Comparison of ENCODE assay signal across 23 cellular contexts in genomic region chr11:117210620-117211019, GRCh38.
"Had no signal": no experiment of that assay in that cellular context is flagged by ENCODE, and none has a peak within 500 bp of the region (broad histone marks: within the 10 kb centered on the region; RNA-seq: fewer than 3 reads in every experiment).

No MANE protein-coding gene starts in this region.

- H3K9me3 ChIP-seq: left lung, thoracic aorta, upper lobe of left lung had no signal

- H3K4me3 ChIP-seq: left lung, thoracic aorta, upper lobe of left lung had no signal

- DNase-seq: activated CD4-positive, alpha-beta T cell treated with anti-CD3 and anti-CD28 coated beads for 36 hours; activated CD4-positive, alpha-beta T cell treated with anti-CD3 and anti-CD28 coated beads, Interleukin-2, amount 50 U/mL, for 4 hours; activated CD8-positive, alpha-beta memory T cell treated with anti-CD3 and anti-CD28 coated beads for 24 hours; activated CD8-positive, alpha-beta memory T cell treated with anti-CD3 and anti-CD28 coated beads, Interleukin-2, amount 50 U/mL, for 4 hours; activated naive CD4-positive, alpha-beta T cell treated with Interleukin-2 at 50 U/mL for 16 hours; activated T-cell treated with anti-CD3 and anti-CD28 coated beads, Interleukin-2, amount 50 U/mL, for 4 hours; anterior cingulate cortex; brain microvascular endothelial cell; caudate nucleus; effector CD4-positive, alpha-beta T cell; hippocampal formation; kidney glomerular epithelial cell; left lung; retina; stimulated activated CD4-positive, alpha-beta T cell treated with anti-CD3 and anti-CD28 coated beads, Interleukin-2, amount 100 ng/mL, for 48 hours; stimulated activated CD8-positive, alpha-beta memory T cell treated with anti-CD3 and anti-CD28 coated beads, Interleukin-4, amount 100 ng/mL, for 48 hours; stimulated activated naive CD4-positive, alpha-beta T cell treated with Interleukin-2 at 50 U/mL for 16 hours; T-cell; upper lobe of left lung had no signal

- ATAC-seq: activated CD4-positive, alpha-beta T cell treated with anti-CD3 and anti-CD28 coated beads for 36 hours; activated T-cell treated with anti-CD3 and anti-CD28 coated beads, Interleukin-2, amount 50 U/mL, for 4 hours; left lung; T-cell; WTC11 had no signal

- H3K4me1 ChIP-seq: left lung, upper lobe of left lung had no signal

- H3K27ac ChIP-seq: brain microvascular endothelial cell, left lung, upper lobe of left lung had no signal

- H3K27me3 Mint-ChIP-seq: activated CD4-positive, alpha-beta T cell treated with anti-CD3 and anti-CD28 coated beads for 36 hours; dendritic cell treated with granulocyte-macrophage colony-stimulating factor and Interleukin-4, amounts not matched to agents 40 ng/mL and 50 ng/mL, for 4 days; progenitor cell of endocrine pancreas; T-cell had no signal

- H3K9me3 Mint-ChIP-seq: activated T-cell treated with anti-CD3 and anti-CD28 coated beads, Interleukin-2, amount 50 U/mL, for 4 hours; dendritic cell treated with granulocyte-macrophage colony-stimulating factor and Interleukin-4, amounts not matched to agents 40 ng/mL and 50 ng/mL, for 4 days; T-cell; WTC11 had no signal

- H3K27ac Mint-ChIP-seq: activated CD4-positive, alpha-beta T cell treated with anti-CD3 and anti-CD28 coated beads for 36 hours; dendritic cell treated with granulocyte-macrophage colony-stimulating factor and Interleukin-4, amounts not matched to agents 40 ng/mL and 50 ng/mL, for 4 days; progenitor cell of endocrine pancreas had no signal

- H3K27me3 ChIP-seq: brain microvascular endothelial cell, left lung, upper lobe of left lung had no signal

- H3K4me1 Mint-ChIP-seq: WTC11 had no signal

- H3K4me3 Mint-ChIP-seq: activated CD4-positive, alpha-beta T cell treated with anti-CD3 and anti-CD28 coated beads for 36 hours; activated T-cell treated with anti-CD3 and anti-CD28 coated beads, Interleukin-2, amount 50 U/mL, for 4 hours; dendritic cell treated with granulocyte-macrophage colony-stimulating factor and Interleukin-4, amounts not matched to agents 40 ng/mL and 50 ng/mL, for 4 days; T-cell; WTC11 had no signal
